In genomic region chr4:65007841-65008439, GRCh38 we compare ENCODE assay signal across 8 cellular contexts.
DNase-seq lines count a peak whose midpoint lies in the region; ATAC-seq, FAIRE-seq and TF ChIP-seq lines count a peak whose summit lies in the region.

No MANE protein-coding gene starts in this region.

- CTCF ChIA-PET in A549 (lab: Yijun Ruan, JAX) = no interaction called here
- CTCF ChIA-PET in activated CD4-positive, alpha-beta memory T cell treated with anti-CD3 and anti-CD28 coated beads, Interleukin-2, amount 10 ng/mL, durations not matched to agents 7 days and 5 days (lab: Charles Lee) = no interaction called here

- H3K27me3 Mint-ChIP-seq in activated CD4-positive, alpha-beta memory T cell treated with anti-CD3 and anti-CD28 coated beads, Interleukin-2, amount 10 ng/mL, durations not matched to agents 7 days and 5 days = no peaks in the 10 kb centered on the region

- no peak overlapping the region for H3K4me2 ChIP-seq in A549

- no peak overlapping the region for H3K27ac Mint-ChIP-seq in activated CD4-positive, alpha-beta memory T cell treated with anti-CD3 and anti-CD28 coated beads, Interleukin-2, amount 10 ng/mL, durations not matched to agents 7 days and 5 days

- H3K36me3 ChIP-seq in lower lobe of right lung = no peaks in the 10 kb centered on the region

- no peak overlapping the region for H3K4me3 Mint-ChIP-seq in activated CD4-positive, alpha-beta memory T cell treated with anti-CD3 and anti-CD28 coated beads, Interleukin-2, amount 10 ng/mL, durations not matched to agents 7 days and 5 days

- peak; percentile 2 to 49 for DNase-seq in A549 (ENCODE audit: low read depth in 1 of 2, low spot score in 1 of 2)
- peak; percentile 6 for DNase-seq in NCI-H1048 (lab: John Stamatoyannopoulos, UW)
- DNase-seq in astrocyte of the cerebellum (ENCODE audit: low read depth) = peak; percentile 66
- no peak for DNase-seq in lower lobe of right lung
- no peak for DNase-seq in activated CD4-positive, alpha-beta memory T cell treated with anti-CD3 and anti-CD28 coated beads, Interleukin-2, amount 10 ng/mL, durations not matched to agents 7 days and 5 days
- no peak for DNase-seq in stimulated activated CD4-positive, alpha-beta T cell treated with anti-CD3 and anti-CD28 coated beads, Interleukin-2, amount 100 ng/mL, for 24 hours

- H3K27me3 ChIP-seq in lower lobe of right lung (ENCODE audit: low read depth) = no peaks in the 10 kb centered on the region

- H3K4me3 ChIP-seq in A549 (no peak overlapping the region), astrocyte of the cerebellum (ENCODE audit: low read depth, low read length) (no peak overlapping the region), lower lobe of right lung (no peak overlapping the region)

- TF ChIP-seq POLR2A in A549 (IDR thresholded peaks at IDR 0.05; ENCODE audit: low read length) = no peak

- FAIRE-seq in A549 (lab: Jason Lieb, UNC) = no peak

- ATAC-seq in A549 = no peak
- peak in 1 of 2 donors; percentile 53 for ATAC-seq in lower lobe of right lung
- no peak for ATAC-seq in GM19455 (IDR thresholded peaks at IDR 0.05; ENCODE audit: unreplicated experiment)

- in situ Hi-C loops in astrocyte of the cerebellum (cut with HindIII; ENCODE audit: low sequenced_read_pairs) = no loop called here

- H3K4me1 ChIP-seq in A549 = no peaks in the 10 kb centered on the region
- no peaks in the 10 kb centered on the region for H3K4me1 ChIP-seq in lower lobe of right lung

- no peaks in the 10 kb centered on the region for H3K4me1 Mint-ChIP-seq in activated CD4-positive, alpha-beta memory T cell treated with anti-CD3 and anti-CD28 coated beads, Interleukin-2, amount 10 ng/mL, durations not matched to agents 7 days and 5 days

- H3K27ac ChIP-seq in A549 (no peak overlapping the region), lower lobe of right lung (no peak overlapping the region)

- intact Hi-C loops in lower lobe of right lung (cut with DNase I) = no loop called here

- H3K9me3 ChIP-seq in A549 (no peaks in the 10 kb centered on the region), lower lobe of right lung (no peaks in the 10 kb centered on the region)

- TF ChIP-seq RAD21 in A549 (conservative IDR thresholded peaks at IDR 0.05 in 1 of 2, IDR thresholded peaks at IDR 0.05 in 1 of 2) = peak; percentile 51 to 58; a peak in 4 of 5 replicates

- no peaks in the 10 kb centered on the region for H3K9me3 Mint-ChIP-seq in activated CD4-positive, alpha-beta memory T cell treated with anti-CD3 and anti-CD28 coated beads, Interleukin-2, amount 10 ng/mL, durations not matched to agents 7 days and 5 days

- no peak for TF ChIP-seq EP300 in A549 (IDR thresholded peaks at IDR 0.05)

- 39% methylated on average over 5 of the region's 5 CpGs for WGBS in A549 (ENCODE audit: missing lambda C conversion rate)

- TF ChIP-seq CTCF in A549 (IDR thresholded peaks at IDR 0.05) (peak; percentile 36), GM12872 (IDR thresholded peaks at IDR 0.05; ENCODE audit: insufficient read depth, low read depth, low read length) (peak; percentile 35; the same call in 1 of the 3 replicates), astrocyte of the cerebellum (IDR thresholded peaks at IDR 0.05; ENCODE audit: low read depth, low read length, missing control alignments) (peak; percentile 71), lower lobe of right lung (IDR thresholded peaks at IDR 0.05) (peak; percentile 51)

- no peaks in the 10 kb centered on the region for H3K36me3 Mint-ChIP-seq in activated CD4-positive, alpha-beta memory T cell treated with anti-CD3 and anti-CD28 coated beads, Interleukin-2, amount 10 ng/mL, durations not matched to agents 7 days and 5 days (ENCODE audit: low read depth)

- POLR2A ChIA-PET in A549 (lab: Yijun Ruan, JAX) = no interaction called here
- POLR2A ChIA-PET in activated CD4-positive, alpha-beta memory T cell treated with anti-CD3 and anti-CD28 coated beads, Interleukin-2, amount 10 ng/mL, durations not matched to agents 7 days and 5 days (lab: Charles Lee) = no interaction called here

TF ChIP-seq in A549, 52 proteins besides CTCF, POLR2A, EP300 and RAD21:
- no peak for TF ChIP-seq FOSB (CRISPR knock-in tag; IDR thresholded peaks at IDR 0.05)
- peak; percentile 27; the same call in 1 of the 3 replicates for TF ChIP-seq SMC3 (IDR thresholded peaks at IDR 0.05)

Comparison
In these comparisons a context has a peak if more than half of its experiments do, and no peak if none do; other contexts are left out.
1. DNase-seq: peak in A549 (2 of 2), NCI-H1048 (single experiment) and astrocyte of the cerebellum (single experiment); none in lower lobe of right lung (single experiment), activated CD4-positive, alpha-beta memory T cell treated with anti-CD3 and anti-CD28 coated beads, Interleukin-2, amount 10 ng/mL, durations not matched to agents 7 days and 5 days (single experiment) and stimulated activated CD4-positive, alpha-beta T cell treated with anti-CD3 and anti-CD28 coated beads, Interleukin-2, amount 100 ng/mL, for 24 hours (0 of 2).
2. Peak in every context shown above with its lines, with median percentiles within 50 percentile points of each other: CTCF ChIP-seq.